Comparison of ENCODE assay signal across 18 cellular contexts in the genomic region with DNA sequence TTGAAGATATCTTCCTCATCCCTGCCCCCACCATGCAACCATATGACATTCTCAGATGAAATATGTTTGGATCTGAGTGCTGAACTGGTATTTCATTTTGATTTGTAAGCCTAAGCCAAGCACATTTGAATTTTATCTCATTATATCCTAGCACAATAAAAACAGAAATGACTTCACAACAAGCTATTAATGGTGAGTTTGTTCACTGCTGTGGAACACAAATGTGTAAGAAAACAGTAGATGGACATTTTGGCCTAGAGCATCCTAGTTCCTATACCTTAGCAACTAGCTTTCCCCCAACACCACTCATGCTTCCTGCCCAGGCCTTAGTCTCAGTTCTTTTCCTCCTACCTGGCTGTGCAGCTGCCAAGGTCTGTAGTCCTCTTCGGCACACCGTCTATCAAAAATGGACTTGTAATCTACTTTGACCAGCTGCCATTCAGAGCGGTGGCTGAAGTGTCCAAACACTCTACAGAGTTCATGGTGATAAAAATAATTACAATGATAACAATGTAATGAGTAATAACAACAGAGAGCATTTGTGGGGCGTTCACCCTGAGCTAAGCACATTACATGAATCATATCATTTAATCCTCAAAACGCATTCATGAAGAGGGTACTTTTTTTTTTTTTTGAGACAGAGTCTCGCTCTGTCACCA.
A peak's percentile ranks its signal among the peaks of the same experiment; 100 is the strongest.
DNase-seq lines count a peak whose midpoint lies in the region; ATAC-seq, FAIRE-seq and TF ChIP-seq lines count a peak whose summit lies in the region.
"Had no signal": no experiment of that assay in that cellular context is flagged by ENCODE, and none has a peak within 500 bp of the region (broad histone marks: within the 10 kb centered on the region; RNA-seq: fewer than 3 reads in every experiment).

No MANE protein-coding gene starts in this region.

- H3K27me3 ChIP-seq in PC-3 (ENCODE audit: low read length): peaks cover 19% of the 10 kb centered on the region; the same call in 1 of the 2 replicates
- H3K27me3 ChIP-seq in small intestine (ENCODE audit: control insufficient read depth in 2 of 2, insufficient read depth in 2 of 2, low read length in 2 of 2): no peaks in the 10 kb centered on the region
- H3K27me3 ChIP-seq in MG63: no peaks in the 10 kb centered on the region

- H3K9me2 ChIP-seq in PC-3 (replicated peaks; ENCODE audit: low read length): no peaks in the 10 kb centered on the region

- H3K4me3 ChIP-seq in PC-3 (ENCODE audit: low read length) (no peak overlapping the region), small intestine (ENCODE audit: low read depth in 1 of 2, low read length in 2 of 2) (no peak overlapping the region), MG63 (no peak overlapping the region)

- no peaks in the 10 kb centered on the region for H3K79me2 ChIP-seq in PC-3 (ENCODE audit: low read length)

- no peaks in the 10 kb centered on the region for H4K20me1 ChIP-seq in PC-3 (ENCODE audit: low read length)

- intact Hi-C loops in Right ventricle myocardium inferior (cut with DNase I): no loop called here
- intact Hi-C loops in cardiac septum (cut with DNase I): no loop called here
- intact Hi-C loops in PC-3 (cut with micrococcal nuclease): no loop called here

- H3K36me3 ChIP-seq in PC-3 (ENCODE audit: low read depth, low read length): no peaks in the 10 kb centered on the region
- no peaks in the 10 kb centered on the region for H3K36me3 ChIP-seq in small intestine (ENCODE audit: control insufficient read depth in 2 of 2, insufficient read depth in 2 of 2, low read length in 2 of 2)
- no peaks in the 10 kb centered on the region for H3K36me3 ChIP-seq in MG63

- 45 to 84% (median 63%) methylated on average over 6 of the region's 6 CpGs for WGBS in small intestine, 3 donors

- no peak overlapping the region for H3K9ac ChIP-seq in PC-3 (ENCODE audit: low read length)

- no peaks in the 10 kb centered on the region for H3F3A ChIP-seq in PC-3 (ENCODE audit: low read length, unreplicated experiment)

- no peak for FAIRE-seq in small intestine (lab: Jason Lieb, UNC)
- FAIRE-seq: A204.1, D721Med, GM19239 had no signal

- POLR2A ChIA-PET in PC-3 (lab: Charles Lee; ENCODE audit: unreplicated experiment): no interaction called here

- no peak overlapping the region for H2AFZ ChIP-seq in PC-3 (ENCODE audit: low read length)

- TF ChIP-seq CTCF in PC-3 (conservative IDR thresholded peaks at IDR 0.05; ENCODE audit: low read depth, low read length): no peak

- no peaks in the 10 kb centered on the region for H3K9me3 ChIP-seq in PC-3 (ENCODE audit: low read length)
- H3K9me3 ChIP-seq in small intestine (ENCODE audit: control insufficient read depth, low read depth): no peaks in the 10 kb centered on the region
- peaks cover 3% of the 10 kb centered on the region for H3K9me3 ChIP-seq in MG63

- no peaks in the 10 kb centered on the region for H3K4me1 ChIP-seq in PC-3 (ENCODE audit: insufficient read depth, low read length)
- no peaks in the 10 kb centered on the region for H3K4me1 ChIP-seq in small intestine (ENCODE audit: control insufficient read depth in 2 of 2, insufficient read depth in 1 of 2, low read depth in 1 of 2, low read length in 1 of 2)

- H3K27ac ChIP-seq in PC-3 (ENCODE audit: low read length) (no peak overlapping the region), small intestine (ENCODE audit: low read depth in 1 of 2, low read length in 1 of 2) (no peak overlapping the region)

- DNase-seq in Right ventricle myocardium inferior (ENCODE audit: missing footprints) (no peak), cardiac septum (ENCODE audit: low spot score) (no peak), Ammon's horn (ENCODE audit: low spot score) (peak; percentile 12), PC-3 (peak; percentile 7), small intestine (peak; percentile 1), MG63 (no peak)
- no peak for DNase-seq in stimulated activated naive CD4-positive, alpha-beta T cell (lab: John Stamatoyannopoulos, UW)
- DNase-seq: CD8-positive, alpha-beta T cell; COR-L47; DMS153; DMS79 treated with DMSO at 0.1 percent for 48 hours; GF-D8; GOT3; H9; IMR-90 had no signal

- ATAC-seq in Right ventricle myocardium inferior: peak; percentile 20
- ATAC-seq in PC-3: no peak
- ATAC-seq: CD8-positive, alpha-beta T cell had no signal

- CTCF ChIA-PET in PC-3 (lab: Charles Lee): no interaction called here

- no TSS peak for BruUV-seq in PC-3 (replicated peaks; lab: Mats Ljungman, UMichigan)

- no peak overlapping the region for H3K4me2 ChIP-seq in PC-3 (ENCODE audit: low read length)

Comparison
In these comparisons a context has a peak if more than half of its experiments do, and no peak if none do; other contexts are left out.
1. DNase-seq: peak in Ammon's horn (single experiment), PC-3 (single experiment) and small intestine (single experiment); none in Right ventricle myocardium inferior (single experiment), cardiac septum (single experiment), stimulated activated naive CD4-positive, alpha-beta T cell (0 of 6) and MG63 (single experiment).